Comparison of ENCODE assay signal across 1 cellular context in the genomic region with DNA sequence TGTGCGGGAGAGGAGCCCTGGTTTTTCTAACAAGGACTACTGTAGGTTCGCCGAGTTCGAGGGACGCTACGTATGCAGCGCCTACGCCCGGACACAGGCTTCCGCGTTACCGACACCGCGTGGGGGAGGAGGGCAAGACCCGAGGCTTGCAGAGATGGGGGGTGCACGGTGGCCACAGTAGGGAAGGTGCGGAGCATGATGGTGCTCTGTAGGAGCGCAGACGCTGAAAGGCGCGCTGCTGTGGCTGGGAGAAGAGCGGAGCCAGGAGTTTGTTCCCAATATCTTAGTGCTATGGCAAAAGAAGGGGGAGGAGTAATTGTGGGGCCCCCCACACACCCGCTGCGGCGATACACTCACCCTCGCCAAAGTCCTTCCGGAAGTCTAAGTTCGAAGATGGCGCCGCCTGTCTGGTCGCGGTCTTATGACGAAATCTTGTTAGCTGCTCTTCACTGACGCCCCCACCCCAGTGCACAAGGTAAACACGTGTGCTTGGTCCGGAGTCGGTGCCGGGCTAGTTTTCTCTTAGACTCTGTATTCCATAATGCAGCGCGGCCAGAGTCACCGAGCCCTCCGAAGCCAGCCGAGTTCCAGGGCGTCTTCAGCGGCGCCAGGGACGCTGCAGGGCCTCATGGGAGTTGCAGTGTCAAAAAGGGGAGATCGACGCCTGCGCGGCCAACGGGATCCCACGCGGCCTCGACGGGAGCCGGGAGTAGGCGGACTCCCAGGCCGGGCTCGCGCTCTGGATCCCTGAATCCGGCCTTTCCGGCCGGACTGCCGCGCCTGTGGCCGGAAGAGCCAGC.
TF ChIP-seq lines count a peak whose summit lies in the region.

GTF3C2 (minus strand) TSS at position 383 of the 800 bp plus-strand sequence. CDS start 13,210 bp downstream, outside the sequence.

TF ChIP-seq in HepG2, 621 proteins besides CTCF, POLR2A, EP300 and RAD21 (continued from another document and continues in another):
- TF ChIP-seq, protein P1, sequence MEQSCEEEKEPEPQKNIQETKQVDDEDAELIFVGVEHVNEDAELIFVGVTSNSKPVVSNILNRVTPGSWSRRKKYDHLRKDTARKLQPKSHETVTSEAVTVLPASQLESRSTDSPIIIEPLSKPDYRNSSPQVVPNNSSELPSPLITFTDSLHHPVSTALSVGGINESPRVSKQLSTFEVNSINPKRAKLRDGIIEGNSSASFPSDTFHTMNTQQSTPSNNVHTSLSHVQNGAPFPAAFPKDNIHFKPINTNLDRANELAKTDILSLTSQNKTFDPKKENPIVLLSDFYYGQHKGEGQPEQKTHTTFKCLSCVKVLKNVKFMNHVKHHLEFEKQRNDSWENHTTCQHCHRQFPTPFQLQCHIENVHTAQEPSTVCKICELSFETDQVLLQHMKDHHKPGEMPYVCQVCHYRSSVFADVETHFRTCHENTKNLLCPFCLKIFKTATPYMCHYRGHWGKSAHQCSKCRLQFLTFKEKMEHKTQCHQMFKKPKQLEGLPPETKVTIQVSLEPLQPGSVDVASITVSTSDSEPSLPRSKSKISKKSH (CRISPR knock-in tag; IDR thresholded peaks at IDR 0.05; ENCODE audit: borderline replicate concordance) = peak; percentile 86; the same call in 1 of the 2 replicates
- TF ChIP-seq SRSF9 (IDR thresholded peaks at IDR 0.05; ENCODE audit: borderline replicate concordance, insufficient read depth, low read depth, low read length, poor library complexity, severe bottlenecking) = no peak
- TF ChIP-seq, protein P2, sequence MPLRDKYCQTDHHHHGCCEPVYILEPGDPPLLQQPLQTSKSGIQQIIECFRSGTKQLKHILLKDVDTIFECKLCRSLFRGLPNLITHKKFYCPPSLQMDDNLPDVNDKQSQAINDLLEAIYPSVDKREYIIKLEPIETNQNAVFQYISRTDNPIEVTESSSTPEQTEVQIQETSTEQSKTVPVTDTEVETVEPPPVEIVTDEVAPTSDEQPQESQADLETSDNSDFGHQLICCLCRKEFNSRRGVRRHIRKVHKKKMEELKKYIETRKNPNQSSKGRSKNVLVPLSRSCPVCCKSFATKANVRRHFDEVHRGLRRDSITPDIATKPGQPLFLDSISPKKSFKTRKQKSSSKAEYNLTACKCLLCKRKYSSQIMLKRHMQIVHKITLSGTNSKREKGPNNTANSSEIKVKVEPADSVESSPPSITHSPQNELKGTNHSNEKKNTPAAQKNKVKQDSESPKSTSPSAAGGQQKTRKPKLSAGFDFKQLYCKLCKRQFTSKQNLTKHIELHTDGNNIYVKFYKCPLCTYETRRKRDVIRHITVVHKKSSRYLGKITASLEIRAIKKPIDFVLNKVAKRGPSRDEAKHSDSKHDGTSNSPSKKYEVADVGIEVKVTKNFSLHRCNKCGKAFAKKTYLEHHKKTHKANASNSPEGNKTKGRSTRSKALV (CRISPR knock-in tag; IDR thresholded peaks at IDR 0.05) = no peak
- TF ChIP-seq ZNF510 (CRISPR knock-in tag; IDR thresholded peaks at IDR 0.05; ENCODE audit: low read depth) = peak; percentile 82
- TF ChIP-seq ZNF496 (CRISPR knock-in tag; IDR thresholded peaks at IDR 0.05; ENCODE audit: insufficient replicate concordance) = no peak
- TF ChIP-seq ZNF562 (CRISPR knock-in tag; IDR thresholded peaks at IDR 0.05; ENCODE audit: borderline replicate concordance) = no peak
- TF ChIP-seq CC2D1A (CRISPR knock-in tag; IDR thresholded peaks at IDR 0.05) = 0 out of 2 replicates have a peak, but pooled peaks have one; percentile 55
- TF ChIP-seq KLF9 (CRISPR knock-in tag; IDR thresholded peaks at IDR 0.05; ENCODE audit: low read depth) = no peak
- peak; percentile 97 for TF ChIP-seq ZNF430 (CRISPR knock-in tag; IDR thresholded peaks at IDR 0.05)
- TF ChIP-seq ZNF704 (CRISPR knock-in tag; IDR thresholded peaks at IDR 0.05; ENCODE audit: borderline replicate concordance) = peak; percentile 88; the same call in 1 of the 2 replicates
- TF ChIP-seq NFKB2 (CRISPR knock-in tag; IDR thresholded peaks at IDR 0.05; ENCODE audit: borderline replicate concordance) = peak; percentile 83; the same call in 1 of the 2 replicates
- no peak; the same call in none of the 2 replicates for TF ChIP-seq ZBTB34 (CRISPR knock-in tag; IDR thresholded peaks at IDR 0.05)
- no peak; the same call in 1 of the 2 replicates for TF ChIP-seq ZNF12 (CRISPR knock-in tag; IDR thresholded peaks at IDR 0.05)
- TF ChIP-seq ZNF33A (CRISPR knock-in tag; IDR thresholded peaks at IDR 0.05; ENCODE audit: borderline replicate concordance) = peak; percentile 48; the same call in 1 of the 2 replicates
- TF ChIP-seq ZNF720 (CRISPR knock-in tag; IDR thresholded peaks at IDR 0.05) = 0 out of 2 replicates have a peak, but pooled peaks have one; percentile 42
- TF ChIP-seq, protein P3, sequence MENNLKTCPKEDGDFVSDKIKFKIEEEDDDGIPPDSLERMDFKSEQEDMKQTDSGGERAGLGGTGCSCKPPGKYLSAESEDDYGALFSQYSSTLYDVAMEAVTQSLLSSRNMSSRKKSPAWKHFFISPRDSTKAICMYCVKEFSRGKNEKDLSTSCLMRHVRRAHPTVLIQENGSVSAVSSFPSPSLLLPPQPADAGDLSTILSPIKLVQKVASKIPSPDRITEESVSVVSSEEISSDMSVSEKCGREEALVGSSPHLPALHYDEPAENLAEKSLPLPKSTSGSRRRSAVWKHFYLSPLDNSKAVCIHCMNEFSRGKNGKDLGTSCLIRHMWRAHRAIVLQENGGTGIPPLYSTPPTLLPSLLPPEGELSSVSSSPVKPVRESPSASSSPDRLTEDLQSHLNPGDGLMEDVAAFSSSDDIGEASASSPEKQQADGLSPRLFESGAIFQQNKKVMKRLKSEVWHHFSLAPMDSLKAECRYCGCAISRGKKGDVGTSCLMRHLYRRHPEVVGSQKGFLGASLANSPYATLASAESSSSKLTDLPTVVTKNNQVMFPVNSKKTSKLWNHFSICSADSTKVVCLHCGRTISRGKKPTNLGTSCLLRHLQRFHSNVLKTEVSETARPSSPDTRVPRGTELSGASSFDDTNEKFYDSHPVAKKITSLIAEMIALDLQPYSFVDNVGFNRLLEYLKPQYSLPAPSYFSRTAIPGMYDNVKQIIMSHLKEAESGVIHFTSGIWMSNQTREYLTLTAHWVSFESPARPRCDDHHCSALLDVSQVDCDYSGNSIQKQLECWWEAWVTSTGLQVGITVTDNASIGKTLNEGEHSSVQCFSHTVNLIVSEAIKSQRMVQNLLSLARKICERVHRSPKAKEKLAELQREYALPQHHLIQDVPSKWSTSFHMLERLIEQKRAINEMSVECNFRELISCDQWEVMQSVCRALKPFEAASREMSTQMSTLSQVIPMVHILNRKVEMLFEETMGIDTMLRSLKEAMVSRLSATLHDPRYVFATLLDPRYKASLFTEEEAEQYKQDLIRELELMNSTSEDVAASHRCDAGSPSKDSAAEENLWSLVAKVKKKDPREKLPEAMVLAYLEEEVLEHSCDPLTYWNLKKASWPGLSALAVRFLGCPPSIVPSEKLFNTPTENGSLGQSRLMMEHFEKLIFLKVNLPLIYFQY (CRISPR knock-in tag; IDR thresholded peaks at IDR 0.05; ENCODE audit: borderline replicate concordance) = peak; percentile 73; the same call in 1 of the 2 replicates
- TF ChIP-seq, protein P4, sequence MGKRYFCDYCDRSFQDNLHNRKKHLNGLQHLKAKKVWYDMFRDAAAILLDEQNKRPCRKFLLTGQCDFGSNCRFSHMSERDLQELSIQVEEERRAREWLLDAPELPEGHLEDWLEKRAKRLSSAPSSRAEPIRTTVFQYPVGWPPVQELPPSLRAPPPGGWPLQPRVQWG (CRISPR knock-in tag; IDR thresholded peaks at IDR 0.05; ENCODE audit: borderline replicate concordance, low read depth) = no peak
- TF ChIP-seq ZNF180 (CRISPR knock-in tag; IDR thresholded peaks at IDR 0.05; ENCODE audit: borderline replicate concordance, low read depth) = no peak
- TF ChIP-seq ZNF609 (CRISPR knock-in tag; IDR thresholded peaks at IDR 0.05; ENCODE audit: borderline replicate concordance) = peak; percentile 56; the same call in 1 of the 2 replicates
- peak; percentile 98; the same call in 1 of the 2 replicates for TF ChIP-seq ZSCAN12 (CRISPR knock-in tag; IDR thresholded peaks at IDR 0.05)
- peak; percentile 84 for TF ChIP-seq HNF1B (CRISPR knock-in tag; IDR thresholded peaks at IDR 0.05)
- TF ChIP-seq ZNF292 (CRISPR knock-in tag; IDR thresholded peaks at IDR 0.05; ENCODE audit: borderline replicate concordance, low read depth) = no peak; the same call in 1 of the 2 replicates
- TF ChIP-seq EZH2 (conservative IDR thresholded peaks at IDR 0.05; ENCODE audit: low read depth, low read length) = no peak
- TF ChIP-seq, protein P5, sequence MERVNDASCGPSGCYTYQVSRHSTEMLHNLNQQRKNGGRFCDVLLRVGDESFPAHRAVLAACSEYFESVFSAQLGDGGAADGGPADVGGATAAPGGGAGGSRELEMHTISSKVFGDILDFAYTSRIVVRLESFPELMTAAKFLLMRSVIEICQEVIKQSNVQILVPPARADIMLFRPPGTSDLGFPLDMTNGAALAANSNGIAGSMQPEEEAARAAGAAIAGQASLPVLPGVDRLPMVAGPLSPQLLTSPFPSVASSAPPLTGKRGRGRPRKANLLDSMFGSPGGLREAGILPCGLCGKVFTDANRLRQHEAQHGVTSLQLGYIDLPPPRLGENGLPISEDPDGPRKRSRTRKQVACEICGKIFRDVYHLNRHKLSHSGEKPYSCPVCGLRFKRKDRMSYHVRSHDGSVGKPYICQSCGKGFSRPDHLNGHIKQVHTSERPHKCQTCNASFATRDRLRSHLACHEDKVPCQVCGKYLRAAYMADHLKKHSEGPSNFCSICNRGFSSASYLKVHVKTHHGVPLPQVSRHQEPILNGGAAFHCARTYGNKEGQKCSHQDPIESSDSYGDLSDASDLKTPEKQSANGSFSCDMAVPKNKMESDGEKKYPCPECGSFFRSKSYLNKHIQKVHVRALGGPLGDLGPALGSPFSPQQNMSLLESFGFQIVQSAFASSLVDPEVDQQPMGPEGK (CRISPR knock-in tag; IDR thresholded peaks at IDR 0.05) = peak; percentile 98
- TF ChIP-seq MIER2 (CRISPR knock-in tag; IDR thresholded peaks at IDR 0.05) = peak; percentile 28; the same call in 1 of the 2 replicates
- no peak for TF ChIP-seq ZNF513 (CRISPR knock-in tag; conservative IDR thresholded peaks at IDR 0.05)
